In the genomic region with DNA sequence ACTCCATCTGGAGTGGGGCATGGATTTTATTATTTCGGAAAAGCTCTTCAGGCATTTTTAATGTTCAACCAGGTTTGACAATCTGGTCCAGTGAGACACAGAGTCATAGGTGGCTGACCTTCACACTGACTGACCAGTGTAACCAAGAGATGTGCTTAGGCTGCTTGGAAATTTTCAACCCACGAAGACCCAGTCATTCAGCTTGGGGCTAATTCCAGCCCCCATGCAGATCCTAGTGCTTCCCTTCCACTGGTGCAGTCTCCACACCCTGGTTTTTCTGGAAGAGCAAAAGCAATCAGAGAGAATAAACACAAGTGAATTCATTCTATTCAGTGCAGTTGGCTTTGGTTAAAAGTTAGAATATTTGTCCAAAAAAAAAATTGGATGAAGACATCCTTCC, we compare ENCODE assay signal across 16 cellular contexts.
A peak's percentile ranks its signal among the peaks of the same experiment; 100 is the strongest.
DNase-seq lines count a peak whose midpoint lies in the region; ATAC-seq and TF ChIP-seq lines count a peak whose summit lies in the region.
"Had no signal": no experiment of that assay in that cellular context is flagged by ENCODE, and none has a peak within 500 bp of the region (broad histone marks: within the 10 kb centered on the region; RNA-seq: fewer than 3 reads in every experiment).

No MANE protein-coding gene starts in this region.

- no peaks in the 10 kb centered on the region for H3K27me3 ChIP-seq in trophoblast cell (ENCODE audit: insufficient read depth, low read length)
- no peaks in the 10 kb centered on the region for H3K27me3 ChIP-seq in smooth muscle cell (ENCODE audit: low read depth)
- H3K27me3 ChIP-seq: BLaER1 treated with 17β-estradiol and CSF1 and Interleukin-3, amounts not matched to agents 10 nM and 100 nM had no signal

- no peak for TF ChIP-seq CTCF in smooth muscle cell (IDR thresholded peaks at IDR 0.05; ENCODE audit: borderline replicate concordance, insufficient read depth, poor library complexity, severe bottlenecking)

- H3K4me1 ChIP-seq in trophoblast cell (ENCODE audit: control insufficient read depth in 1 of 2, insufficient read depth in 2 of 2, low read length in 2 of 2) (peaks cover 15% of the 10 kb centered on the region in 2 experiments), smooth muscle cell (ENCODE audit: low read depth) (peaks cover 7% of the 10 kb centered on the region)

- H4K12ac ChIP-seq in trophoblast cell (ENCODE audit: low read depth, low read length) = no peak overlapping the region

- DNase-seq in islet precursor cell (peak; percentile 26), trophoblast cell (peak; percentile 51 to 59), smooth muscle cell (lab: John Stamatoyannopoulos, UW; ENCODE audit: unreplicated experiment) (no peak), NCI-H2107 (lab: John Stamatoyannopoulos, UW) (no peak)
- DNase-seq: AML-193; Caco-2; Calu3; CD4-positive, alpha-beta T cell; CD8-positive, alpha-beta T cell; DMS79 treated with DMSO at 0.1 percent for 48 hours; GF-D8 had no signal

- ATAC-seq in GM19452 (IDR thresholded peaks at IDR 0.05; ENCODE audit: unreplicated experiment) = no peak
- ATAC-seq: A549; CD8-positive, alpha-beta T cell had no signal

- H2BK12ac ChIP-seq in trophoblast cell (ENCODE audit: low read length) = no peak overlapping the region

- H3K79me2 ChIP-seq in trophoblast cell (ENCODE audit: control insufficient read depth, insufficient read depth, low read length, poor library complexity) (no peaks in the 10 kb centered on the region), smooth muscle cell (ENCODE audit: low read depth) (no peaks in the 10 kb centered on the region)

- no peaks in the 10 kb centered on the region for H4K20me1 ChIP-seq in smooth muscle cell (ENCODE audit: low read depth)
- H4K20me1 ChIP-seq: BLaER1 treated with 17β-estradiol and CSF1 and Interleukin-3, amounts not matched to agents 10 nM and 100 nM had no signal

- peaks cover 1% of the 10 kb centered on the region for H3K9me3 ChIP-seq in trophoblast cell (ENCODE audit: insufficient read depth, low read depth, low read length)
- no peaks in the 10 kb centered on the region for H3K9me3 ChIP-seq in smooth muscle cell (replicated peaks; ENCODE audit: low read depth)
- H3K9me3 ChIP-seq: A549; BLaER1 treated with 17β-estradiol and CSF1 and Interleukin-3, amounts not matched to agents 10 nM and 100 nM; Caco-2 had no signal

- no peak overlapping the region for H2BK5ac ChIP-seq in trophoblast cell (ENCODE audit: low read depth, low read length, poor library complexity)

- H3K18ac ChIP-seq in trophoblast cell (ENCODE audit: low read length) = no peak overlapping the region

- no peak overlapping the region for H2AK5ac ChIP-seq in trophoblast cell (ENCODE audit: low read length)

- no peak overlapping the region for H2BK120ac ChIP-seq in trophoblast cell (ENCODE audit: insufficient read depth, low read length, poor library complexity)

- H3K36me3 ChIP-seq in trophoblast cell (ENCODE audit: control insufficient read depth in 1 of 2, insufficient read depth in 2 of 2, low read length in 2 of 2) (no peaks in the 10 kb centered on the region), smooth muscle cell (ENCODE audit: low read depth) (no peaks in the 10 kb centered on the region)
- H3K36me3 ChIP-seq: BLaER1 treated with 17β-estradiol and CSF1 and Interleukin-3, amounts not matched to agents 10 nM and 100 nM had no signal

- H4K8ac ChIP-seq in trophoblast cell (ENCODE audit: low read depth, low read length) = no peak overlapping the region

- peaks cover 2% of the 10 kb centered on the region for H3K79me1 ChIP-seq in trophoblast cell (ENCODE audit: low read length)

- H3K14ac ChIP-seq in trophoblast cell (ENCODE audit: low read length) = no peak overlapping the region

- H3K4me3 ChIP-seq in trophoblast cell (ENCODE audit: low read depth, low read length) (no peak overlapping the region), smooth muscle cell (no peak overlapping the region)
- H3K4me3 ChIP-seq: A549; BLaER1 treated with 17β-estradiol and CSF1 and Interleukin-3, amounts not matched to agents 10 nM and 100 nM had no signal

- H3K23ac ChIP-seq in trophoblast cell (ENCODE audit: low read length) = no peak overlapping the region

- H3K27ac ChIP-seq in trophoblast cell (ENCODE audit: low read depth, low read length) (no peak overlapping the region), smooth muscle cell (ENCODE audit: low read depth) (no peak overlapping the region)
- H3K27ac ChIP-seq: 22Rv1; A549; BLaER1 treated with 17β-estradiol and CSF1 and Interleukin-3, amounts not matched to agents 10 nM and 100 nM; C4-2B had no signal

- H2AFZ ChIP-seq in trophoblast cell (ENCODE audit: insufficient read depth, low read length, poor library complexity) = no peak overlapping the region
- H2AFZ ChIP-seq in smooth muscle cell (ENCODE audit: low read depth) = no peak overlapping the region

- H3K4ac ChIP-seq in trophoblast cell (ENCODE audit: low read depth, low read length) = no peak overlapping the region

- H3K9ac ChIP-seq in trophoblast cell (ENCODE audit: low read length) = peak overlapping the region; percentile 36
- H3K9ac ChIP-seq in smooth muscle cell (ENCODE audit: low read depth) = no peak overlapping the region
- H3K9ac ChIP-seq: BLaER1 treated with 17β-estradiol and CSF1 and Interleukin-3, amounts not matched to agents 10 nM and 100 nM had no signal

- WGBS in trophoblast cell (ENCODE audit: extremely low coverage, insufficient coverage, insufficient read length) = no CpG with 5 or more reads among the region's 2 CpGs
- WGBS in smooth muscle cell (ENCODE audit: low lambda C conversion rate) = 82% methylated on average over 2 of the region's 2 CpGs

- no peak overlapping the region for H3K4me2 ChIP-seq in trophoblast cell (ENCODE audit: low read length)
- peak overlapping the region; percentile 12 for H3K4me2 ChIP-seq in smooth muscle cell
- H3K4me2 ChIP-seq: A549; BLaER1 treated with 17β-estradiol and CSF1 and Interleukin-3, amounts not matched to agents 10 nM and 100 nM had no signal

- no peaks in the 10 kb centered on the region for H3F3A ChIP-seq in smooth muscle cell (ENCODE audit: low read depth)

- no peak overlapping the region for H4K91ac ChIP-seq in trophoblast cell (ENCODE audit: low read depth, low read length)

Comparison
In these comparisons a context has a peak if more than half of its experiments do, and no peak if none do; other contexts are left out.
1. DNase-seq: peak in islet precursor cell (single experiment) and trophoblast cell (2 of 2); none in smooth muscle cell (single experiment) and NCI-H2107 (single experiment).